19 cellular contexts compared by ENCODE assay signal in genomic region chr10:110029448-110029847, GRCh38.
"Had no signal": no experiment of that assay in that cellular context is flagged by ENCODE, and none has a peak within 500 bp of the region (broad histone marks: within the 10 kb centered on the region; RNA-seq: fewer than 3 reads in every experiment).

No MANE protein-coding gene starts in this region.

- H3K27me3 ChIP-seq: dorsolateral prefrontal cortex, upper lobe of left lung had no signal

- DNase-seq: activated CD4-positive, alpha-beta T cell treated with anti-CD3 and anti-CD28 coated beads for 1 hour; activated CD8-positive, alpha-beta memory T cell treated with anti-CD3 and anti-CD28 coated beads for 24 hours; activated CD8-positive, alpha-beta memory T cell treated with anti-CD3 and anti-CD28 coated beads, Interleukin-2, amount 50 U/mL, for 48 hours; activated effector memory CD4-positive, alpha-beta T cell treated with anti-CD3 and anti-CD28 coated beads, Interleukin-2, amount 50 U/mL, for 16 hours; activated naive CD4-positive, alpha-beta T cell treated with anti-CD3 and anti-CD28 coated beads, Interleukin-2, amount 50 U/mL, for 16 hours; activated T-cell treated with anti-CD3 and anti-CD28 coated beads, Interleukin-2, amount 50 U/mL, for 48 hours; dorsolateral prefrontal cortex; hippocampal formation; islet precursor cell; left colon; occipital lobe; posterior cingulate gyrus; stimulated activated naive B cell treated with anti-CD40 and anti-IgM and Interleukin-4, amounts not matched to agents 10 μg/mL and 1 μg/mL and 100 μg/mL, for 72 hours; T-helper 2 cell; upper lobe of left lung had no signal

- H3K27me3 Mint-ChIP-seq: stimulated activated naive B cell treated with anti-CD40 and anti-IgM and Interleukin-4, amounts not matched to agents 10 μg/mL and 1 μg/mL and 100 μg/mL, for 72 hours had no signal

- H3K4me3 ChIP-seq: dorsolateral prefrontal cortex, thoracic aorta, upper lobe of left lung had no signal

- H3K4me3 Mint-ChIP-seq: mesothelial cell of epicardium; nephron; stimulated activated naive B cell treated with anti-CD40 and anti-IgM and Interleukin-4, amounts not matched to agents 10 μg/mL and 1 μg/mL and 100 μg/mL, for 72 hours had no signal

- H3K36me3 ChIP-seq: thoracic aorta, upper lobe of left lung had no signal

- H3K9me3 ChIP-seq: thoracic aorta, upper lobe of left lung had no signal

- ATAC-seq: left colon; stimulated activated naive B cell treated with anti-CD40 and anti-IgM and Interleukin-4, amounts not matched to agents 10 μg/mL and 1 μg/mL and 100 μg/mL, for 72 hours had no signal

- H3K27ac ChIP-seq: upper lobe of left lung, VCaP had no signal

- H3K9me3 Mint-ChIP-seq: mesothelial cell of epicardium; nephron; stimulated activated naive B cell treated with anti-CD40 and anti-IgM and Interleukin-4, amounts not matched to agents 10 μg/mL and 1 μg/mL and 100 μg/mL, for 72 hours had no signal

- H3K27ac Mint-ChIP-seq: mesothelial cell of epicardium; nephron; stimulated activated naive B cell treated with anti-CD40 and anti-IgM and Interleukin-4, amounts not matched to agents 10 μg/mL and 1 μg/mL and 100 μg/mL, for 72 hours had no signal
